Comparison of ENCODE assay signal across 25 cellular contexts in genomic region chr3:196255776-196256175, GRCh38. TPM values are rescaled to one million over a fixed set of nuclear protein-coding genes. Genes with fewer than 3 reads are reported as not detected.
A peak's percentile ranks its signal among the peaks of the same experiment; 100 is the strongest.
DNase-seq lines count a peak whose midpoint lies in the region; ATAC-seq and TF ChIP-seq lines count a peak whose summit lies in the region.
"Had no signal": no experiment of that assay in that cellular context is flagged by ENCODE, and none has a peak within 500 bp of the region (broad histone marks: within the 10 kb centered on the region; RNA-seq: fewer than 3 reads in every experiment).

No MANE protein-coding gene starts in this region.

- H3K4me1 Mint-ChIP-seq in activated CD4-positive, alpha-beta T cell treated with anti-CD3 and anti-CD28 coated beads for 36 hours = no peaks in the 10 kb centered on the region
- H3K4me1 Mint-ChIP-seq in activated CD4-positive, alpha-beta T cell treated with anti-CD3 and anti-CD28 coated beads, Interleukin-2, amount 10 ng/mL, durations not matched to agents 24 days and 14 days = peaks cover 6% of the 10 kb centered on the region
- H3K4me1 Mint-ChIP-seq in activated naive CD8-positive, alpha-beta T cell treated with anti-CD3 and anti-CD28 coated beads, Interleukin-2, amount 10 ng/mL, durations not matched to agents 7 days and 5 days = peaks cover 3% of the 10 kb centered on the region
- no peaks in the 10 kb centered on the region for H3K4me1 Mint-ChIP-seq in activated naive CD8-positive, alpha-beta T cell treated with anti-CD3 and anti-CD28 coated beads for 36 hours
- peaks cover 23% of the 10 kb centered on the region for H3K4me1 Mint-ChIP-seq in T-helper 17 cell
- no peaks in the 10 kb centered on the region for H3K4me1 Mint-ChIP-seq in progenitor cell of endocrine pancreas (ENCODE audit: low read depth)

- H3K27me3 Mint-ChIP-seq in activated CD4-positive, alpha-beta T cell treated with anti-CD3 and anti-CD28 coated beads for 36 hours = no peaks in the 10 kb centered on the region
- no peaks in the 10 kb centered on the region for H3K27me3 Mint-ChIP-seq in activated CD4-positive, alpha-beta T cell treated with anti-CD3 and anti-CD28 coated beads, Interleukin-2, amount 10 ng/mL, durations not matched to agents 24 days and 14 days
- no peaks in the 10 kb centered on the region for H3K27me3 Mint-ChIP-seq in activated naive CD8-positive, alpha-beta T cell treated with anti-CD3 and anti-CD28 coated beads, Interleukin-2, amount 10 ng/mL, durations not matched to agents 7 days and 5 days
- no peaks in the 10 kb centered on the region for H3K27me3 Mint-ChIP-seq in activated naive CD8-positive, alpha-beta T cell treated with anti-CD3 and anti-CD28 coated beads for 36 hours
- H3K27me3 Mint-ChIP-seq in T-helper 17 cell (no peaks in the 10 kb centered on the region), progenitor cell of endocrine pancreas (no peaks in the 10 kb centered on the region)
- H3K27me3 Mint-ChIP-seq: B cell had no signal

- intact Hi-C loops in activated CD4-positive, alpha-beta T cell treated with anti-CD3 and anti-CD28 coated beads for 36 hours (cut with DNase I, micrococcal nuclease) = loop anchor here in 1 of 2 experiments (2.0 kb wide), 1 partner anchor 63 kb away; the partner anchor contains the start of gene DYNLT2B
- intact Hi-C loops in activated CD4-positive, alpha-beta T cell treated with anti-CD3 and anti-CD28 coated beads, Interleukin-2, amount 10 ng/mL, durations not matched to agents 24 days and 14 days (cut with micrococcal nuclease) = no loop called here
- intact Hi-C loops in posterior cingulate gyrus (cut with DNase I) = loop anchor here (10.0 kb wide), 1 partner anchor 249 kb away; the partner anchor contains the start of gene RNF168

- no peak overlapping the region for H3K4me3 Mint-ChIP-seq in activated CD4-positive, alpha-beta T cell treated with anti-CD3 and anti-CD28 coated beads for 36 hours
- H3K4me3 Mint-ChIP-seq in activated CD4-positive, alpha-beta T cell treated with anti-CD3 and anti-CD28 coated beads, Interleukin-2, amount 10 ng/mL, durations not matched to agents 24 days and 14 days = no peak overlapping the region
- no peak overlapping the region for H3K4me3 Mint-ChIP-seq in activated naive CD8-positive, alpha-beta T cell treated with anti-CD3 and anti-CD28 coated beads, Interleukin-2, amount 10 ng/mL, durations not matched to agents 7 days and 5 days
- no peak overlapping the region for H3K4me3 Mint-ChIP-seq in activated naive CD8-positive, alpha-beta T cell treated with anti-CD3 and anti-CD28 coated beads for 36 hours
- no peak overlapping the region for H3K4me3 Mint-ChIP-seq in T-helper 17 cell
- no peak overlapping the region for H3K4me3 Mint-ChIP-seq in progenitor cell of endocrine pancreas (ENCODE audit: low read depth)
- H3K4me3 Mint-ChIP-seq: B cell had no signal

- H3K27me3 ChIP-seq in MG63 = no peaks in the 10 kb centered on the region
- H3K27me3 ChIP-seq: SJCRH30 had no signal

- peaks cover 18% of the 10 kb centered on the region for H3K36me3 Mint-ChIP-seq in activated CD4-positive, alpha-beta T cell treated with anti-CD3 and anti-CD28 coated beads for 36 hours (ENCODE audit: low read depth)
- peaks cover 28% of the 10 kb centered on the region for H3K36me3 Mint-ChIP-seq in activated CD4-positive, alpha-beta T cell treated with anti-CD3 and anti-CD28 coated beads, Interleukin-2, amount 10 ng/mL, durations not matched to agents 24 days and 14 days (ENCODE audit: low read depth)
- H3K36me3 Mint-ChIP-seq in activated naive CD8-positive, alpha-beta T cell treated with anti-CD3 and anti-CD28 coated beads, Interleukin-2, amount 10 ng/mL, durations not matched to agents 7 days and 5 days = peaks cover 12% of the 10 kb centered on the region
- H3K36me3 Mint-ChIP-seq in activated naive CD8-positive, alpha-beta T cell treated with anti-CD3 and anti-CD28 coated beads for 36 hours = peaks cover 5% of the 10 kb centered on the region
- H3K36me3 Mint-ChIP-seq in T-helper 17 cell (ENCODE audit: low read depth) = peaks cover 5% of the 10 kb centered on the region
- H3K36me3 Mint-ChIP-seq in progenitor cell of endocrine pancreas (ENCODE audit: insufficient read depth) = peaks cover 12% of the 10 kb centered on the region

- no peak for DNase-seq in activated CD4-positive, alpha-beta T cell treated with anti-CD3 and anti-CD28 coated beads for 36 hours
- DNase-seq in activated CD4-positive, alpha-beta T cell treated with anti-CD3 and anti-CD28 coated beads, Interleukin-2, amount 10 ng/mL, durations not matched to agents 24 days and 14 days = no peak
- DNase-seq in activated naive CD8-positive, alpha-beta T cell treated with anti-CD3 and anti-CD28 coated beads, Interleukin-2, amount 10 ng/mL, durations not matched to agents 7 days and 5 days = no peak
- no peak for DNase-seq in activated naive CD8-positive, alpha-beta T cell treated with anti-CD3 and anti-CD28 coated beads for 36 hours
- DNase-seq in T-helper 17 cell (no peak), progenitor cell of endocrine pancreas (ENCODE audit: low spot score, unreplicated experiment) (no peak), MG63 (no peak), posterior cingulate gyrus (no peak)
- DNase-seq: Kasumi-1, MV-4-11, NCI-H1105 treated with DMSO at 0.1 percent for 48 hours, NCI-H146, NCI-H1930, NCI-H446, NCI-H524 treated with DMSO at 0.1 percent for 48 hours, NCI-H774, SJCRH30 had no signal

- POLR2A ChIA-PET in activated CD4-positive, alpha-beta T cell treated with anti-CD3 and anti-CD28 coated beads for 36 hours (lab: Charles Lee) = no interaction called here
- POLR2A ChIA-PET in activated naive CD8-positive, alpha-beta T cell treated with anti-CD3 and anti-CD28 coated beads, Interleukin-2, amount 10 ng/mL, durations not matched to agents 7 days and 5 days (lab: Charles Lee) = no interaction called here

- H3K9me3 ChIP-seq in T-helper 17 cell (ENCODE audit: control insufficient read depth, low read length, poor library complexity, severe bottlenecking) (no peaks in the 10 kb centered on the region), MG63 (no peaks in the 10 kb centered on the region)
- H3K9me3 ChIP-seq: SJCRH30 had no signal

- no peak for TF ChIP-seq CTCF in progenitor cell of endocrine pancreas (IDR thresholded peaks at IDR 0.05; ENCODE audit: unreplicated experiment)

- H3K9me3 Mint-ChIP-seq in activated CD4-positive, alpha-beta T cell treated with anti-CD3 and anti-CD28 coated beads for 36 hours (ENCODE audit: low read depth) = no peaks in the 10 kb centered on the region
- H3K9me3 Mint-ChIP-seq in activated CD4-positive, alpha-beta T cell treated with anti-CD3 and anti-CD28 coated beads, Interleukin-2, amount 10 ng/mL, durations not matched to agents 24 days and 14 days = peaks cover under 1% of the 10 kb centered on the region
- no peaks in the 10 kb centered on the region for H3K9me3 Mint-ChIP-seq in activated naive CD8-positive, alpha-beta T cell treated with anti-CD3 and anti-CD28 coated beads, Interleukin-2, amount 10 ng/mL, durations not matched to agents 7 days and 5 days
- H3K9me3 Mint-ChIP-seq in activated naive CD8-positive, alpha-beta T cell treated with anti-CD3 and anti-CD28 coated beads for 36 hours = no peaks in the 10 kb centered on the region
- H3K9me3 Mint-ChIP-seq in progenitor cell of endocrine pancreas (ENCODE audit: low read depth) = no peaks in the 10 kb centered on the region

- peaks cover 50% of the 10 kb centered on the region for H3K36me3 ChIP-seq in MG63
- H3K36me3 ChIP-seq: SJCRH30 had no signal

- no peak for ATAC-seq in activated CD4-positive, alpha-beta T cell treated with anti-CD3 and anti-CD28 coated beads for 36 hours
- no peak for ATAC-seq in activated naive CD8-positive, alpha-beta T cell treated with anti-CD3 and anti-CD28 coated beads, Interleukin-2, amount 10 ng/mL, durations not matched to agents 7 days and 5 days (ENCODE audit: low read depth)
- no peak for ATAC-seq in T-helper 17 cell
- ATAC-seq: K562, Right ventricle myocardium inferior had no signal

- CTCF ChIA-PET in activated CD4-positive, alpha-beta T cell treated with anti-CD3 and anti-CD28 coated beads for 36 hours (lab: Charles Lee) = interaction anchor here (0.6 to 4.7 kb wide), 5 partner anchors 63 to 267 kb away, joined by 3 to 20 read pairs (median 3); no protein-coding TSS in a partner anchor

- peak overlapping the region; percentile 27 for H3K27ac Mint-ChIP-seq in activated CD4-positive, alpha-beta T cell treated with anti-CD3 and anti-CD28 coated beads for 36 hours
- no peak overlapping the region for H3K27ac Mint-ChIP-seq in activated CD4-positive, alpha-beta T cell treated with anti-CD3 and anti-CD28 coated beads, Interleukin-2, amount 10 ng/mL, durations not matched to agents 24 days and 14 days
- H3K27ac Mint-ChIP-seq in activated naive CD8-positive, alpha-beta T cell treated with anti-CD3 and anti-CD28 coated beads, Interleukin-2, amount 10 ng/mL, durations not matched to agents 7 days and 5 days = peak overlapping the region; percentile 32
- H3K27ac Mint-ChIP-seq in activated naive CD8-positive, alpha-beta T cell treated with anti-CD3 and anti-CD28 coated beads for 36 hours = no peak overlapping the region
- peak overlapping the region; percentile 79 for H3K27ac Mint-ChIP-seq in T-helper 17 cell
- H3K27ac Mint-ChIP-seq in progenitor cell of endocrine pancreas = peak overlapping the region; percentile 73
- H3K27ac Mint-ChIP-seq: B cell had no signal

- H3K4me3 ChIP-seq in MG63 = no peak overlapping the region
- H3K4me3 ChIP-seq: K562, SJCRH30 had no signal

RNA-seq across cellular contexts. Expression of gene PCYT1A, which starts 31.8 kb away (rescaled TPM):
- total RNA-seq in activated CD4-positive, alpha-beta T cell treated with anti-CD3 and anti-CD28 coated beads for 36 hours = 10 to 100 TPM; 41.8 to 47.1 TPM
- 54.2 and 56.0 TPM in 2 replicates for total RNA-seq in activated CD4-positive, alpha-beta T cell treated with anti-CD3 and anti-CD28 coated beads, Interleukin-2, amount 10 ng/mL, durations not matched to agents 24 days and 14 days
- total RNA-seq in activated naive CD8-positive, alpha-beta T cell treated with anti-CD3 and anti-CD28 coated beads, Interleukin-2, amount 10 ng/mL, durations not matched to agents 7 days and 5 days = 10 to 100 TPM; 58.4 to 64.2 TPM
- total RNA-seq in activated naive CD8-positive, alpha-beta T cell treated with anti-CD3 and anti-CD28 coated beads for 36 hours = 10 to 100 TPM; 41.2 to 42.1 TPM
- 10 to 100 TPM; 78.1 to 82.0 TPM for total RNA-seq in T-helper 17 cell
- 33.9 and 42.9 TPM in 2 replicates for total RNA-seq in progenitor cell of endocrine pancreas
- total RNA-seq in MG63 (2014; rRNA removed; shearing (Covaris generic); ENCODE audit: low replicate concordance) = 52.6 and 82.0 TPM in 2 replicates

RNA-seq across cellular contexts. Expression of gene SLC51A, which starts 39.4 kb away (rescaled TPM):
- total RNA-seq in activated CD4-positive, alpha-beta T cell treated with anti-CD3 and anti-CD28 coated beads for 36 hours = not detected
- total RNA-seq in activated CD4-positive, alpha-beta T cell treated with anti-CD3 and anti-CD28 coated beads, Interleukin-2, amount 10 ng/mL, durations not matched to agents 24 days and 14 days = not detected in 2 replicates
- total RNA-seq in activated naive CD8-positive, alpha-beta T cell treated with anti-CD3 and anti-CD28 coated beads, Interleukin-2, amount 10 ng/mL, durations not matched to agents 7 days and 5 days = not detected
- not detected for total RNA-seq in activated naive CD8-positive, alpha-beta T cell treated with anti-CD3 and anti-CD28 coated beads for 36 hours
- total RNA-seq in T-helper 17 cell (not detected), progenitor cell of endocrine pancreas (0.34 and 0.62 TPM in 2 replicates)
- not detected in 2 replicates for total RNA-seq in MG63 (2014; rRNA removed; shearing (Covaris generic); ENCODE audit: low replicate concordance)
- total RNA-seq: B cell, Daoy, G401, H4, HT1080, K562, M059J, SJCRH30 had no signal

RNA-seq across cellular contexts. Expression of gene ZDHHC19, which starts 44.6 kb away (rescaled TPM):
- total RNA-seq in activated CD4-positive, alpha-beta T cell treated with anti-CD3 and anti-CD28 coated beads for 36 hours = not detected
- total RNA-seq in activated CD4-positive, alpha-beta T cell treated with anti-CD3 and anti-CD28 coated beads, Interleukin-2, amount 10 ng/mL, durations not matched to agents 24 days and 14 days = not detected in 2 replicates
- not detected for total RNA-seq in activated naive CD8-positive, alpha-beta T cell treated with anti-CD3 and anti-CD28 coated beads, Interleukin-2, amount 10 ng/mL, durations not matched to agents 7 days and 5 days
- total RNA-seq in activated naive CD8-positive, alpha-beta T cell treated with anti-CD3 and anti-CD28 coated beads for 36 hours = not detected
- total RNA-seq in T-helper 17 cell = not detected
- not detected in 2 replicates for total RNA-seq in progenitor cell of endocrine pancreas
- not detected in 2 replicates for total RNA-seq in MG63 (2014; rRNA removed; shearing (Covaris generic); ENCODE audit: low replicate concordance)
- total RNA-seq: Daoy, G401, H4, HT1080, M059J, Right ventricle myocardium inferior, SJCRH30 had no signal

Comparison
In these comparisons a context has a peak if more than half of its experiments do, and no peak if none do; other contexts are left out.
1. H3K27ac Mint-ChIP-seq: peak in activated CD4-positive, alpha-beta T cell treated with anti-CD3 and anti-CD28 coated beads for 36 hours (single experiment), activated naive CD8-positive, alpha-beta T cell treated with anti-CD3 and anti-CD28 coated beads, Interleukin-2, amount 10 ng/mL, durations not matched to agents 7 days and 5 days (single experiment), T-helper 17 cell (single experiment) and progenitor cell of endocrine pancreas (single experiment); none in activated CD4-positive, alpha-beta T cell treated with anti-CD3 and anti-CD28 coated beads, Interleukin-2, amount 10 ng/mL, durations not matched to agents 24 days and 14 days (single experiment) and activated naive CD8-positive, alpha-beta T cell treated with anti-CD3 and anti-CD28 coated beads for 36 hours (single experiment).